In genomic region chr22:29112680-29113079, GRCh38 we compare ENCODE assay signal across 16 cellular contexts. TPM values are rescaled to one million over a fixed set of nuclear protein-coding genes. Genes with fewer than 3 reads are reported as not detected.
"Had no signal": no experiment of that assay in that cellular context is flagged by ENCODE, and none has a peak within 500 bp of the region (broad histone marks: within the 10 kb centered on the region; RNA-seq: fewer than 3 reads in every experiment).

No MANE protein-coding gene starts in this region.

- H3K9me3 Mint-ChIP-seq: activated CD4-positive, alpha-beta memory T cell treated with anti-CD3 and anti-CD28 coated beads for 36 hours; activated naive CD4-positive, alpha-beta T cell treated with anti-CD3 and anti-CD28 coated beads, Interleukin-2, amount 50 U/mL, for 24 hours; activated T-cell treated with anti-CD3 and anti-CD28 coated beads, Interleukin-2, amount 50 U/mL, for 4 hours; neural progenitor cell; stimulated activated naive CD8-positive, alpha-beta T cell treated with anti-CD3 and anti-CD28 coated beads, Interleukin-15, Interleukin-2, amounts not matched to agents 100 ng/mL and 50 ng/mL, for 24 hours had no signal

- H3K9me3 ChIP-seq: adrenal gland, ovary had no signal

- H3K4me3 Mint-ChIP-seq: activated CD4-positive, alpha-beta memory T cell treated with anti-CD3 and anti-CD28 coated beads for 36 hours; activated CD4-positive, alpha-beta T cell treated with anti-CD3 and anti-CD28 coated beads for 36 hours; activated naive CD4-positive, alpha-beta T cell treated with anti-CD3 and anti-CD28 coated beads, Interleukin-2, amount 50 U/mL, for 24 hours; activated T-cell treated with anti-CD3 and anti-CD28 coated beads, Interleukin-2, amount 50 U/mL, for 4 hours; neural progenitor cell; stimulated activated naive CD8-positive, alpha-beta T cell treated with anti-CD3 and anti-CD28 coated beads, Interleukin-15, Interleukin-2, amounts not matched to agents 100 ng/mL and 50 ng/mL, for 24 hours had no signal

- H3K4me3 ChIP-seq: adrenal gland, neural progenitor cell, ovary had no signal

- H3K4me1 ChIP-seq: neural progenitor cell had no signal

- H3K4me2 ChIP-seq: neural progenitor cell had no signal

- H3K9ac ChIP-seq: neural progenitor cell had no signal

- DNase-seq: activated CD4-positive, alpha-beta memory T cell treated with anti-CD3 and anti-CD28 coated beads for 36 hours; activated CD4-positive, alpha-beta T cell treated with anti-CD3 and anti-CD28 coated beads for 36 hours; activated effector memory CD4-positive, alpha-beta T cell treated with Interleukin-2 at 50 U/mL for 16 hours; activated T-cell treated with anti-CD3 and anti-CD28 coated beads, Interleukin-2, amount 50 U/mL, for 4 hours; adrenal gland; ovary; T-helper 2 cell had no signal

- H3K27me3 ChIP-seq: adrenal gland, neural progenitor cell, ovary had no signal

- H3K36me3 ChIP-seq: adrenal gland, neural progenitor cell, ovary had no signal

- H2AFZ ChIP-seq: neural progenitor cell had no signal

- H3K27ac Mint-ChIP-seq: activated CD4-positive, alpha-beta memory T cell treated with anti-CD3 and anti-CD28 coated beads for 36 hours; activated CD4-positive, alpha-beta T cell treated with anti-CD3 and anti-CD28 coated beads for 36 hours; activated naive CD4-positive, alpha-beta T cell treated with anti-CD3 and anti-CD28 coated beads, Interleukin-2, amount 50 U/mL, for 24 hours; neural progenitor cell; stimulated activated naive CD8-positive, alpha-beta T cell treated with anti-CD3 and anti-CD28 coated beads, Interleukin-15, Interleukin-2, amounts not matched to agents 100 ng/mL and 50 ng/mL, for 24 hours had no signal

- H3K27ac ChIP-seq: adrenal gland, neural progenitor cell, ovary had no signal

- H3K4me1 Mint-ChIP-seq: activated CD4-positive, alpha-beta T cell treated with anti-CD3 and anti-CD28 coated beads for 36 hours; activated naive CD4-positive, alpha-beta T cell treated with anti-CD3 and anti-CD28 coated beads, Interleukin-2, amount 50 U/mL, for 24 hours had no signal

- H3K36me3 Mint-ChIP-seq: activated CD4-positive, alpha-beta memory T cell treated with anti-CD3 and anti-CD28 coated beads for 36 hours; activated naive CD4-positive, alpha-beta T cell treated with anti-CD3 and anti-CD28 coated beads, Interleukin-2, amount 50 U/mL, for 24 hours had no signal

RNA-seq across cellular contexts. Expression of gene C22orf31, which starts 51.0 kb away (rescaled TPM):
- total RNA-seq: activated CD4-positive, alpha-beta memory T cell treated with anti-CD3 and anti-CD28 coated beads for 36 hours; activated CD4-positive, alpha-beta T cell treated with anti-CD3 and anti-CD28 coated beads for 36 hours; activated T-cell treated with anti-CD3 and anti-CD28 coated beads, Interleukin-2, amount 50 U/mL, for 4 hours; cardiac septum; esophagus mucosa; renal cortical epithelial cell; temporal lobe; urinary bladder had no signal
- polyA plus RNA-seq: liver, urinary bladder had no signal
